ENCODE assay signal across 1 cellular context in genomic region chr14:89351958-89352404, GRCh38.
A peak's percentile ranks its signal among the peaks of the same experiment; 100 is the strongest.
TF ChIP-seq lines count a peak whose summit lies in the region.

No MANE protein-coding gene starts in this region.

TF ChIP-seq in liver, 16 proteins besides CTCF, POLR2A, EP300 and RAD21 (continued from another document):
- peak; percentile 7 for TF ChIP-seq REST (IDR thresholded peaks at IDR 0.05)
- no peak for TF ChIP-seq FOXA2 (IDR thresholded peaks at IDR 0.05)
- TF ChIP-seq HNF4G (IDR thresholded peaks at IDR 0.05): peak; percentile 24
- peak; percentile 81 for TF ChIP-seq NR2F2 (IDR thresholded peaks at IDR 0.05)
- TF ChIP-seq EGR1 (IDR thresholded peaks at IDR 0.05; ENCODE audit: low read depth in 2 of 2): peak in 1 of 2 donors; percentile 35
- peak; percentile 25 to 47 for TF ChIP-seq HNF4A (conservative IDR thresholded peaks at IDR 0.05)
